20 cellular contexts compared by ENCODE assay signal in the genomic region with DNA sequence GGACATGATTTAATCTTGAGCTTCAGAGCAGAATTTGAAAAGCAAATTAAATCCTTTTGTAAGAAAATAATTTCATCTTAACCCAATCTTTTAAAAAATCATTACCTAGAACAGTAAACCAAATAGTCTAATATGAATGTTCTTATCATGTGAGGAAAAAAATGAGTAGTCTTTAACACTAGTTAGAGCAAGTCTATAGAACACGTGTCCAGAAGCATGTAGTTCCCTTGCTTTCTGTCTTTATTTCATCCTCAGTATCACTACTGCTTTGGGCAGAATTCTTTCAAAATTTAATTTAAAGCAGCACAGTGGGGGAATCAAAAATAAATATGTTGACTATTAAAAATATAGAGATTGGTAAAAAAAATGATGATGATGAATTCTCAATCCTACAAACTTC. TPM values are rescaled to one million over a fixed set of nuclear protein-coding genes. Genes with fewer than 3 reads are reported as not detected.
DNase-seq lines count a peak whose midpoint lies in the region; ATAC-seq, FAIRE-seq and TF ChIP-seq lines count a peak whose summit lies in the region.
"Had no signal": no experiment of that assay in that cellular context is flagged by ENCODE, and none has a peak within 500 bp of the region (broad histone marks: within the 10 kb centered on the region; RNA-seq: fewer than 3 reads in every experiment).

No MANE protein-coding gene starts in this region.

- no peak for TF ChIP-seq POLR2A in spleen (IDR thresholded peaks at IDR 0.05)

- POLR2A ChIA-PET in SK-N-SH (lab: Yijun Ruan, JAX): no interaction called here

- no peak overlapping the region for H2AFZ ChIP-seq in SK-N-SH (ENCODE audit: low read depth)

- H3K36me3 ChIP-seq in SK-N-SH (replicated peaks in 1 of 2; ENCODE audit: control insufficient read depth in 1 of 2, insufficient read depth in 2 of 2, low read length in 1 of 2) (no peaks in the 10 kb centered on the region), iPS-18a (ENCODE audit: control insufficient read depth, low read depth, low read length) (no peaks in the 10 kb centered on the region), spleen (peaks cover 0 to 26% (median 0%) of the 10 kb centered on the region in 6 donors)
- H3K36me3 ChIP-seq: HAP-1 had no signal

- WGBS in SK-N-SH (ENCODE audit: low lambda C conversion rate): 74% methylated on average over 1 of the region's 1 CpG
- WGBS in spleen, 5 donors: 58 to 90% (median 67%) methylated on average over 1 of the region's 1 CpG

- no peak for TF ChIP-seq EP300 in SK-N-SH (IDR thresholded peaks at IDR 0.05; ENCODE audit: borderline replicate concordance in 1 of 2, low read depth in 1 of 2, low read length in 1 of 2)

- CTCF ChIA-PET in SK-N-SH (lab: Yijun Ruan, JAX): no interaction called here

- H3K4me1 ChIP-seq in SK-N-SH (ENCODE audit: control insufficient read depth in 1 of 2, insufficient read depth in 2 of 2, low read depth in 1 of 2, low read length in 1 of 2) (no peaks in the 10 kb centered on the region; a peak in 2 of 4 replicates), iPS-18a (ENCODE audit: control insufficient read depth, low read depth, low read length) (peaks cover 37% of the 10 kb centered on the region), spleen (peaks cover 0 to 98% (median 44%) of the 10 kb centered on the region in 6 donors)

- no peak for TF ChIP-seq RAD21 in SK-N-SH (IDR thresholded peaks at IDR 0.05; ENCODE audit: low read length)

- no peaks in the 10 kb centered on the region for H4K20me1 ChIP-seq in SK-N-SH (ENCODE audit: insufficient read depth)

- H3K4me2 ChIP-seq in SK-N-SH: peak overlapping the region; percentile 54; the same call in 1 of the 2 replicates

- H3K9ac ChIP-seq in SK-N-SH (no peak overlapping the region), iPS-18a (ENCODE audit: low read length) (peak overlapping the region; percentile 54)

- H3K79me2 ChIP-seq in SK-N-SH (ENCODE audit: insufficient read depth): no peaks in the 10 kb centered on the region

- H3K27ac ChIP-seq in SK-N-SH (ENCODE audit: low read depth in 2 of 2, low read length in 1 of 2): no peak overlapping the region
- H3K27ac ChIP-seq in iPS-18a (ENCODE audit: low read length): peak overlapping the region; percentile 43
- H3K27ac ChIP-seq in spleen: peak overlapping the region in 6 of 8 donors; percentile 13 to 97 (median 94)

- H3K9me2 ChIP-seq in SK-N-SH: no peaks in the 10 kb centered on the region

- H3K4me3 ChIP-seq in SK-N-SH (ENCODE audit: low read depth in 2 of 2, low read length in 1 of 2) (no peak overlapping the region; a peak in 1 of 4 replicates), iPS-18a (ENCODE audit: low read length) (peak overlapping the region; percentile 67), spleen (peak overlapping the region; percentile 1 to 76 (median 60))
- H3K4me3 ChIP-seq: HAP-1 had no signal

- ATAC-seq in SK-N-SH treated with all-trans-retinoic acid at 6 μM for 48 hours (no peak), HG02938 (IDR thresholded peaks at IDR 0.05; ENCODE audit: unreplicated experiment) (no peak), GM19351 (IDR thresholded peaks at IDR 0.05; ENCODE audit: unreplicated experiment) (no peak)
- ATAC-seq in activated CD4-positive, CD25-positive, alpha-beta regulatory T cell treated with anti-CD3 and anti-CD28 coated beads, Interleukin-2, amount 50 U/mL, for 24 hours: no peak
- ATAC-seq: activated CD8-positive, alpha-beta memory T cell treated with anti-CD3 and anti-CD28 coated beads, Interleukin-2, amount 10 ng/mL, durations not matched to agents 7 days and 5 days; CD8-positive, alpha-beta T cell; left cardiac atrium; natural killer cell treated with Interleukin-12 subunit alpha and Interleukin-12 subunit beta and Interleukin-15 and Interleukin-18, amount 100 ng/mL, for 72 hours; stimulated activated naive CD8-positive, alpha-beta T cell treated with anti-CD3 and anti-CD28 coated beads, Interleukin-15, Interleukin-2, amounts not matched to agents 100 U/mL and 50 U/mL, for 24 hours had no signal

- TF ChIP-seq CTCF in SK-N-SH (IDR thresholded peaks at IDR 0.05) (no peak), spleen (IDR thresholded peaks at IDR 0.05 in 8 of 11, conservative IDR thresholded peaks at IDR 0.05 in 3 of 11) (no peak)

- H3K9me3 ChIP-seq in SK-N-SH: no peaks in the 10 kb centered on the region
- H3K9me3 ChIP-seq in iPS-18a (ENCODE audit: control insufficient read depth, low read depth, low read length): no peaks in the 10 kb centered on the region
- H3K9me3 ChIP-seq in spleen: no peaks in the 10 kb centered on the region
- H3K9me3 ChIP-seq: HAP-1 had no signal

- DNase-seq in SK-N-SH (no peak), spleen (no peak)
- DNase-seq: 8988T; activated CD8-positive, alpha-beta memory T cell treated with anti-CD3 and anti-CD28 coated beads, Interleukin-2, amount 10 ng/mL, durations not matched to agents 7 days and 5 days; activated naive CD4-positive, alpha-beta T cell treated with anti-CD3 and anti-CD28 coated beads, Interleukin-2, amount 10 ng/mL, durations not matched to agents 7 days and 5 days; CD8-positive, alpha-beta T cell; GF-D8; glutamatergic neuron; left cardiac atrium; NCI-H2081 treated with DMSO at 0.1 percent for 48 hours; SIG-M5; stimulated activated naive CD8-positive, alpha-beta T cell treated with anti-CD3 and anti-CD28 coated beads, Interleukin-15, Interleukin-2, amounts not matched to agents 100 U/mL and 50 U/mL, for 24 hours had no signal

- H3F3A ChIP-seq in SK-N-SH (replicated peaks; ENCODE audit: insufficient read depth): peaks cover 4% of the 10 kb centered on the region

- H3K27me3 ChIP-seq in SK-N-SH (ENCODE audit: insufficient read depth) (no peaks in the 10 kb centered on the region), iPS-18a (ENCODE audit: control insufficient read depth, insufficient read depth, low read length) (no peaks in the 10 kb centered on the region), spleen (replicated peaks in 1 of 7) (peaks cover 0 to 12% (median 0%) of the 10 kb centered on the region in 7 donors)

- intact Hi-C loops in spleen (cut with DNase I; ENCODE audit: low total_unique reads): no loop called here

- FAIRE-seq in TTC549 (lab: Jason Lieb, UNC): peak; percentile 68

TF ChIP-seq in SK-N-SH, 30 proteins besides CTCF, POLR2A, EP300 and RAD21 (continues in another document):
- TF ChIP-seq, protein P1, sequence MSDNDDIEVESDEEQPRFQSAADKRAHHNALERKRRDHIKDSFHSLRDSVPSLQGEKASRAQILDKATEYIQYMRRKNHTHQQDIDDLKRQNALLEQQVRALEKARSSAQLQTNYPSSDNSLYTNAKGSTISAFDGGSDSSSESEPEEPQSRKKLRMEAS (IDR thresholded peaks at IDR 0.05; ENCODE audit: low read depth): no peak
- no peak for TF ChIP-seq YY1 (IDR thresholded peaks at IDR 0.05; ENCODE audit: low read depth)
- no peak for TF ChIP-seq RXRA (IDR thresholded peaks at IDR 0.05; ENCODE audit: borderline replicate concordance, low read depth)
- no peak for TF ChIP-seq NRF1 (IDR thresholded peaks at IDR 0.05; ENCODE audit: low read depth, low read length)
- no peak for TF ChIP-seq MXI1 (IDR thresholded peaks at IDR 0.05; ENCODE audit: low read depth, low read length)
- no peak for TF ChIP-seq CHD2 (IDR thresholded peaks at IDR 0.05; ENCODE audit: low read length, partially characterized antibody)
- TF ChIP-seq, protein P2, sequence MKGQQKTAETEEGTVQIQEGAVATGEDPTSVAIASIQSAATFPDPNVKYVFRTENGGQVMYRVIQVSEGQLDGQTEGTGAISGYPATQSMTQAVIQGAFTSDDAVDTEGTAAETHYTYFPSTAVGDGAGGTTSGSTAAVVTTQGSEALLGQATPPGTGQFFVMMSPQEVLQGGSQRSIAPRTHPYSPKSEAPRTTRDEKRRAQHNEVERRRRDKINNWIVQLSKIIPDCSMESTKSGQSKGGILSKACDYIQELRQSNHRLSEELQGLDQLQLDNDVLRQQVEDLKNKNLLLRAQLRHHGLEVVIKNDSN (IDR thresholded peaks at IDR 0.05; ENCODE audit: borderline replicate concordance, low read depth): no peak
- no peak for TF ChIP-seq GATA2 (CRISPR knock-in tag; IDR thresholded peaks at IDR 0.05)
- no peak for TF ChIP-seq ELF1 (IDR thresholded peaks at IDR 0.05)

TF ChIP-seq in SK-N-SH treated with all-trans-retinoic acid at 6 μM for 48 hours, 23 proteins besides CTCF, POLR2A, EP300 and RAD21 (continues in another document):
- no peak for TF ChIP-seq BACH2 (CRISPR knock-in tag; IDR thresholded peaks at IDR 0.05; ENCODE audit: borderline replicate concordance)
- TF ChIP-seq ISL1 (CRISPR knock-in tag; IDR thresholded peaks at IDR 0.05): no peak
- TF ChIP-seq, protein P3, sequence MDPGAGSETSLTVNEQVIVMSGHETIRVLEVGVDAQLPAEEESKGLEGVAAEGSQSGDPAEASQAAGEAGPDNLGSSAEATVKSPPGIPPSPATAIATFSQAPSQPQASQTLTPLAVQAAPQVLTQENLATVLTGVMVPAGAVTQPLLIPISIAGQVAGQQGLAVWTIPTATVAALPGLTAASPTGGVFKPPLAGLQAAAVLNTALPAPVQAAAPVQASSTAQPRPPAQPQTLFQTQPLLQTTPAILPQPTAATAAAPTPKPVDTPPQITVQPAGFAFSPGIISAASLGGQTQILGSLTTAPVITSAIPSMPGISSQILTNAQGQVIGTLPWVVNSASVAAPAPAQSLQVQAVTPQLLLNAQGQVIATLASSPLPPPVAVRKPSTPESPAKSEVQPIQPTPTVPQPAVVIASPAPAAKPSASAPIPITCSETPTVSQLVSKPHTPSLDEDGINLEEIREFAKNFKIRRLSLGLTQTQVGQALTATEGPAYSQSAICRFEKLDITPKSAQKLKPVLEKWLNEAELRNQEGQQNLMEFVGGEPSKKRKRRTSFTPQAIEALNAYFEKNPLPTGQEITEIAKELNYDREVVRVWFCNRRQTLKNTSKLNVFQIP (CRISPR knock-in tag; IDR thresholded peaks at IDR 0.05; ENCODE audit: borderline replicate concordance, low read depth): no peak
- TF ChIP-seq ZC3H10 (CRISPR knock-in tag; IDR thresholded peaks at IDR 0.05): no peak
- TF ChIP-seq ZNF565 (CRISPR knock-in tag; conservative IDR thresholded peaks at IDR 0.05; ENCODE audit: low read depth): no peak

RNA-seq across cellular contexts. Expression of a gene that starts 2.1 kb away (rescaled TPM):
- polyA plus RNA-seq in SK-N-SH (2012; rRNA removed) (4.7 and 6.8 TPM in 2 replicates), spleen (10 to 100 TPM in 1 of 3 donors, 1 to 10 TPM in 2; 6.0 to 12.8 (median 7.4) TPM)
- 3.9 and 4.6 TPM in 2 replicates for polyA plus RNA-seq in SK-N-SH (2012; cell fraction: cytosol; rRNA removed)
- polyA plus RNA-seq in SK-N-SH (2012; cell fraction: nucleus; rRNA removed): 4.1 and 7.9 TPM in 2 replicates
- 100 to 1,000 TPM in 1 of 7 donors, 10 to 100 TPM in 6; 62.6 to 164 (median 91.6) TPM for total RNA-seq in spleen
- total RNA-seq: CD8-positive, alpha-beta T cell had no signal

Comparison
In these comparisons a context has a peak if more than half of its experiments do, and no peak if none do; other contexts are left out.
1. H3K27ac ChIP-seq: peak in iPS-18a (single experiment) and spleen (6 of 8); none in SK-N-SH (0 of 2).
2. H3K4me3 ChIP-seq: peak in iPS-18a (single experiment) and spleen (8 of 8); none in SK-N-SH (0 of 2).